1 cellular context compared by ENCODE assay signal in genomic region chr13:114202581-114202980, GRCh38.
TF ChIP-seq lines count a peak whose summit lies in the region.

No MANE protein-coding gene starts in this region.

TF ChIP-seq in GM23338, 12 proteins besides CTCF, POLR2A, EP300 and RAD21 (continued from another document):
- TF ChIP-seq ZNF462 (CRISPR knock-in tag; IDR thresholded peaks at IDR 0.05) (no peak), CREB1 (CRISPR knock-in tag; IDR thresholded peaks at IDR 0.05; ENCODE audit: low read depth) (no peak), STAT1 (IDR thresholded peaks at IDR 0.05; ENCODE audit: unreplicated experiment) (no peak)
TF ChIP-seq in GM23338: peak in this region for 0.
